ENCODE assay signal across 18 cellular contexts in genomic region chr10:20986049-20986448, GRCh38.
DNase-seq lines count a peak whose midpoint lies in the region; ATAC-seq, FAIRE-seq and TF ChIP-seq lines count a peak whose summit lies in the region.
"Had no signal": no experiment of that assay in that cellular context is flagged by ENCODE, and none has a peak within 500 bp of the region (broad histone marks: within the 10 kb centered on the region; RNA-seq: fewer than 3 reads in every experiment).

No MANE protein-coding gene starts in this region.

- H3K4me1 ChIP-seq in endothelial cell of umbilical vein (ENCODE audit: control insufficient read depth, extremely low read depth, insufficient read depth, low read length) = no peaks in the 10 kb centered on the region
- H3K4me1 ChIP-seq in right lobe of liver = peaks cover 0 to 34% (median 4%) of the 10 kb centered on the region in 4 donors
- H3K4me1 ChIP-seq: Peyer's patch had no signal

- no peaks in the 10 kb centered on the region for H3K79me2 ChIP-seq in endothelial cell of umbilical vein (ENCODE audit: control insufficient read depth, insufficient read depth, low read length)

- no peak for TF ChIP-seq CTCF in endothelial cell of umbilical vein (IDR thresholded peaks at IDR 0.05; ENCODE audit: extremely low read depth in 1 of 2, insufficient read depth in 1 of 2, low read depth in 1 of 2, low read length in 2 of 2)
- TF ChIP-seq CTCF in right lobe of liver (IDR thresholded peaks at IDR 0.05) = no peak

- no peak for FAIRE-seq in endothelial cell of umbilical vein (lab: Jason Lieb, UNC)
- FAIRE-seq: A204.1, D721Med, K562 had no signal

- DNase-seq in HT-29 (ENCODE audit: low spot score) = peak; percentile 14
- DNase-seq in NCI-H526 treated with DMSO at 0.1 percent for 48 hours (lab: John Stamatoyannopoulos, UW) = peak; percentile 82
- DNase-seq in endothelial cell of umbilical vein (ENCODE audit: low read depth, low spot score) = peak; percentile 52
- peak in 1 of 3 donors; percentile 48 for DNase-seq in right lobe of liver
- DNase-seq in hepatic stellate cell (ENCODE audit: low spot score) = no peak
- no peak for DNase-seq in medulla oblongata (ENCODE audit: extremely low spot score)
- no peak for DNase-seq in NCI-H82 (lab: John Stamatoyannopoulos, UW)
- DNase-seq: DMS79, NCI-H1092, NCI-H1436, NCI-H187 treated with DMSO at 0.1 percent for 48 hours, NCI-H345, NCI-H524 treated with DMSO at 0.1 percent for 48 hours, Peyer's patch, T-cell had no signal

- H2AFZ ChIP-seq in endothelial cell of umbilical vein (ENCODE audit: low read depth, low read length) = no peak overlapping the region

- peak; percentile 67 to 83 (median 73) for ATAC-seq in right lobe of liver
- ATAC-seq: K562, T-cell had no signal

- H4K20me1 ChIP-seq in endothelial cell of umbilical vein (replicated peaks; ENCODE audit: control insufficient read depth, extremely low read depth, insufficient read depth, low read length) = no peaks in the 10 kb centered on the region

- intact Hi-C loops in endothelial cell of umbilical vein (cut with micrococcal nuclease) (no loop called here), right lobe of liver (cut with DNase I) (no loop called here)

- TF ChIP-seq POLR2A in endothelial cell of umbilical vein (IDR thresholded peaks at IDR 0.05; ENCODE audit: low read depth, low read length) (no peak), right lobe of liver (IDR thresholded peaks at IDR 0.05) (no peak)

- no peaks in the 10 kb centered on the region for H3K27me3 ChIP-seq in endothelial cell of umbilical vein (ENCODE audit: control insufficient read depth in 2 of 2, insufficient read depth in 2 of 2, low read length in 2 of 2)
- H3K27me3 ChIP-seq in right lobe of liver = no peaks in the 10 kb centered on the region
- H3K27me3 ChIP-seq: Peyer's patch had no signal

- 13% methylated on average over 2 of the region's 2 CpGs for WGBS in right lobe of liver (ENCODE audit: insufficient coverage, low coverage, low lambda C conversion rate, missing lambda C conversion rate)

- CTCF ChIA-PET in endothelial cell of umbilical vein (lab: Charles Lee) = no interaction called here

- no peak overlapping the region for H3K4me2 ChIP-seq in endothelial cell of umbilical vein (ENCODE audit: insufficient read depth, low read length)

- H3K4me3 ChIP-seq in endothelial cell of umbilical vein (replicated peaks in 1 of 3; ENCODE audit: insufficient read depth in 1 of 3, low read depth in 1 of 3, low read length in 3 of 3) = no peak overlapping the region
- H3K4me3 ChIP-seq in right lobe of liver = no peak overlapping the region
- H3K4me3 ChIP-seq: K562, Peyer's patch had no signal

- H3K9me1 ChIP-seq in endothelial cell of umbilical vein (replicated peaks; ENCODE audit: control insufficient read depth, extremely low read depth, insufficient read depth, low read length) = no peaks in the 10 kb centered on the region

- dilution Hi-C loops in endothelial cell of umbilical vein (cut with MboI; ENCODE audit: extremely low pct_ligation_motif_present, low sequenced_read_pairs) = no loop called here

- POLR2A ChIA-PET in endothelial cell of umbilical vein (lab: Charles Lee) = no interaction called here

- H3K9ac ChIP-seq in endothelial cell of umbilical vein (replicated peaks; ENCODE audit: extremely low read depth, insufficient read depth, low read length) = no peak overlapping the region

- no peaks in the 10 kb centered on the region for H3K36me3 ChIP-seq in endothelial cell of umbilical vein (ENCODE audit: control insufficient read depth in 2 of 2, extremely low read depth in 1 of 2, insufficient read depth in 2 of 2, low read length in 2 of 2)
- no peaks in the 10 kb centered on the region for H3K36me3 ChIP-seq in right lobe of liver
- H3K36me3 ChIP-seq: Peyer's patch had no signal

- BruUV-seq in endothelial cell of umbilical vein (replicated peaks; lab: Mats Ljungman, UMichigan) = no TSS peak

- H3K9me3 ChIP-seq in endothelial cell of umbilical vein (replicated peaks; ENCODE audit: control insufficient read depth, insufficient read depth, low read length) = no peaks in the 10 kb centered on the region
- H3K9me3 ChIP-seq in right lobe of liver = no peaks in the 10 kb centered on the region
- H3K9me3 ChIP-seq: Peyer's patch had no signal

- H3K27ac ChIP-seq in endothelial cell of umbilical vein (ENCODE audit: insufficient read depth, low read depth, low read length) (no peak overlapping the region), right lobe of liver (peak overlapping the region; percentile 7 to 89 (median 84))
- H3K27ac ChIP-seq: Peyer's patch had no signal

TF ChIP-seq in endothelial cell of umbilical vein, 7 proteins besides CTCF, POLR2A, EP300 and RAD21:
- TF ChIP-seq GATA2 (IDR thresholded peaks at IDR 0.05; ENCODE audit: insufficient read depth, insufficient read length, low read depth, low read length) = peak; percentile 23
- TF ChIP-seq MYC (IDR thresholded peaks at IDR 0.05; ENCODE audit: low read depth, low read length) = no peak

Comparison
In these comparisons a context has a peak if more than half of its experiments do, and no peak if none do; other contexts are left out.
1. DNase-seq: peak in HT-29 (single experiment), NCI-H526 treated with DMSO at 0.1 percent for 48 hours (single experiment) and endothelial cell of umbilical vein (single experiment); none in hepatic stellate cell (single experiment), medulla oblongata (single experiment) and NCI-H82 (single experiment).